8 cellular contexts compared by ENCODE assay signal in the genomic region with DNA sequence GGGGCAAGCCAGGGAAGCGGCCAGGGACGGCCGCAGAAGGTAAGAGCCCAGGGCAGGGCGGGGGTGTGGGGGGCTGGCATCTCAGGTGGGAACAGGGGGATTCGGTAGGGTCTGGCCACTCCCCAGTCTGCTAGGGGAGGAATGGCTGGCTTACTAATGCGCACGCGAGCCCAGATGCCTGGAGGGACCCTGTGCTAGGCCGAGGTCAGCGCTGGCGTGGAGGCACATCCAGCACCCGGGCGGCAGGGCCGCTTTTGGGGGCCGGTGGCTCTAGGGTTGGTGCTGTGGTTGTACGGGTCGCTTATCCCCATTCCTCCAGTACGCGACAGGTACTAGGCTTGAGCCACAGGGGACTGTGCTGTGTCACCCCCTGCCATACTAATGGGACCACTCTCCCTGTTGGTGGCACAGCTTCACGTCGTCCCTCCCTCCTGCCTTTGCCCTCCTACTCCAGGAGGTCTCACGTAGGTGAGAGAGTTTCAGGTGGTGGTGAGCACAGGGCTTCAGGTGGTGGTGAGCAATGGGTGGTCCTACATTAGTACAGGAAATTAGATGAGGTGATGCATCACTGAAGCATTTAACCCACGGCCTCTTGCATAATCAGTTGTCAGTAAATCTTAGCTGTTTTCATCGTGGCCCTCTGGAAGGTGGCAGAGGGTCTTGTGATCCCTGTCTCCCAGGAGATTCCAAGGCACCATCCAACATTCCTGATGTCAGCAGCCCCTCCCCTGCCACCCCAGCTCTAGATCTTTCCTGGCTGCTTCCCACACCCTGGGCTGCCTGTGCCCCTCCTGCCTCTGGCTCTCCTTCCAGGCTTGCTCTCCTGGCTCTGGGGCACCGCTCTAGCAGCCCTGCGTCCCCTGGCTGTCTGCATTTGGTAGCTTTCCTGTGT. TPM values are rescaled to one million over a fixed set of nuclear protein-coding genes. Genes with fewer than 3 reads are reported as not detected.
DNase-seq lines count a peak whose midpoint lies in the region; ATAC-seq lines count a peak whose summit lies in the region.

No MANE protein-coding gene starts in this region.

- peaks cover 2% of the 10 kb centered on the region for H3K36me3 Mint-ChIP-seq in activated naive CD8-positive, alpha-beta T cell treated with anti-CD3 and anti-CD28 coated beads, Interleukin-2, amount 10 ng/mL, durations not matched to agents 7 days and 5 days

- H3K9me3 Mint-ChIP-seq in activated naive CD8-positive, alpha-beta T cell treated with anti-CD3 and anti-CD28 coated beads, Interleukin-2, amount 10 ng/mL, durations not matched to agents 7 days and 5 days = no peaks in the 10 kb centered on the region

- intact Hi-C loops in left ventricle myocardium superior (cut with micrococcal nuclease) = no loop called here

- peaks cover 12% of the 10 kb centered on the region for H3K4me1 Mint-ChIP-seq in activated naive CD8-positive, alpha-beta T cell treated with anti-CD3 and anti-CD28 coated beads, Interleukin-2, amount 10 ng/mL, durations not matched to agents 7 days and 5 days

- POLR2A ChIA-PET in activated naive CD8-positive, alpha-beta T cell treated with anti-CD3 and anti-CD28 coated beads, Interleukin-2, amount 10 ng/mL, durations not matched to agents 7 days and 5 days (lab: Charles Lee) = interaction anchor here (0.6 to 1.8 kb wide), 4 partner anchors 18 to 386 kb away, joined by 3 to 10 read pairs (median 6); partner anchors contain the start of genes NUDCD3 and POLD2

- peaks cover 4% of the 10 kb centered on the region for H3K27me3 Mint-ChIP-seq in activated naive CD8-positive, alpha-beta T cell treated with anti-CD3 and anti-CD28 coated beads, Interleukin-2, amount 10 ng/mL, durations not matched to agents 7 days and 5 days

- peak; percentile 20 for ATAC-seq in activated naive CD8-positive, alpha-beta T cell treated with anti-CD3 and anti-CD28 coated beads, Interleukin-2, amount 10 ng/mL, durations not matched to agents 7 days and 5 days (ENCODE audit: low read depth)
- ATAC-seq in left ventricle myocardium superior = peak; percentile 43
- ATAC-seq in GM21528 (IDR thresholded peaks at IDR 0.05; ENCODE audit: low FRiP score, unreplicated experiment) = no peak

- DNase-seq in NCI-H82 (lab: John Stamatoyannopoulos, UW) (peak; percentile 51), NCI-H82 treated with DMSO at 0.1 percent for 48 hours (lab: John Stamatoyannopoulos, UW; ENCODE audit: unreplicated experiment) (no peak), left ventricle myocardium superior (no peak), putamen (ENCODE audit: low spot score) (peak; percentile 61), 8988T (no peak), KG1 (lab: John Stamatoyannopoulos, UW) (no peak)
- DNase-seq in activated naive CD8-positive, alpha-beta T cell treated with anti-CD3 and anti-CD28 coated beads, Interleukin-2, amount 10 ng/mL, durations not matched to agents 7 days and 5 days = no peak

- peak overlapping the region; percentile 54 for H3K27ac Mint-ChIP-seq in activated naive CD8-positive, alpha-beta T cell treated with anti-CD3 and anti-CD28 coated beads, Interleukin-2, amount 10 ng/mL, durations not matched to agents 7 days and 5 days

- H3K4me3 Mint-ChIP-seq in activated naive CD8-positive, alpha-beta T cell treated with anti-CD3 and anti-CD28 coated beads, Interleukin-2, amount 10 ng/mL, durations not matched to agents 7 days and 5 days = peak overlapping the region; percentile 83

RNA-seq across cellular contexts. Expression of gene AEBP1, which starts 1.0 kb away (rescaled TPM):
- 10 to 100 TPM; 21.5 to 22.0 TPM for total RNA-seq in activated naive CD8-positive, alpha-beta T cell treated with anti-CD3 and anti-CD28 coated beads, Interleukin-2, amount 10 ng/mL, durations not matched to agents 7 days and 5 days
- total RNA-seq in left ventricle myocardium superior = 18.4 TPM

RNA-seq across cellular contexts. Expression of gene POLD2, which starts 18.2 kb away (rescaled TPM):
- 10 to 100 TPM; 99.3 to 99.4 TPM for total RNA-seq in activated naive CD8-positive, alpha-beta T cell treated with anti-CD3 and anti-CD28 coated beads, Interleukin-2, amount 10 ng/mL, durations not matched to agents 7 days and 5 days
- 92.9 TPM for total RNA-seq in left ventricle myocardium superior

RNA-seq across cellular contexts. Expression of gene POLM, which starts 22.8 kb away (rescaled TPM):
- total RNA-seq in activated naive CD8-positive, alpha-beta T cell treated with anti-CD3 and anti-CD28 coated beads, Interleukin-2, amount 10 ng/mL, durations not matched to agents 7 days and 5 days = 10 to 100 TPM; 51.0 to 54.5 TPM
- total RNA-seq in left ventricle myocardium superior = 17.6 TPM

RNA-seq across cellular contexts. Expression of gene MYL7, which starts 36.0 kb away (rescaled TPM):
- not detected for total RNA-seq in activated naive CD8-positive, alpha-beta T cell treated with anti-CD3 and anti-CD28 coated beads, Interleukin-2, amount 10 ng/mL, durations not matched to agents 7 days and 5 days
- total RNA-seq in left ventricle myocardium superior = 2,865 TPM

RNA-seq across cellular contexts. Expression of gene PGAM2, which starts 39.8 kb away (rescaled TPM):
- total RNA-seq in activated naive CD8-positive, alpha-beta T cell treated with anti-CD3 and anti-CD28 coated beads, Interleukin-2, amount 10 ng/mL, durations not matched to agents 7 days and 5 days = 1 to 10 TPM in 1 of 2 experiments, under 1 TPM in 1; 0.74 to 2.1 TPM
- total RNA-seq in left ventricle myocardium superior = 967 TPM

Comparison
In these comparisons a context has a peak if more than half of its experiments do, and no peak if none do; other contexts are left out.
1. DNase-seq: peak in NCI-H82 (single experiment) and putamen (single experiment); none in NCI-H82 treated with DMSO at 0.1 percent for 48 hours (single experiment), activated naive CD8-positive, alpha-beta T cell treated with anti-CD3 and anti-CD28 coated beads, Interleukin-2, amount 10 ng/mL, durations not matched to agents 7 days and 5 days (single experiment), left ventricle myocardium superior (single experiment), 8988T (single experiment) and KG1 (single experiment).